In the genomic region with DNA sequence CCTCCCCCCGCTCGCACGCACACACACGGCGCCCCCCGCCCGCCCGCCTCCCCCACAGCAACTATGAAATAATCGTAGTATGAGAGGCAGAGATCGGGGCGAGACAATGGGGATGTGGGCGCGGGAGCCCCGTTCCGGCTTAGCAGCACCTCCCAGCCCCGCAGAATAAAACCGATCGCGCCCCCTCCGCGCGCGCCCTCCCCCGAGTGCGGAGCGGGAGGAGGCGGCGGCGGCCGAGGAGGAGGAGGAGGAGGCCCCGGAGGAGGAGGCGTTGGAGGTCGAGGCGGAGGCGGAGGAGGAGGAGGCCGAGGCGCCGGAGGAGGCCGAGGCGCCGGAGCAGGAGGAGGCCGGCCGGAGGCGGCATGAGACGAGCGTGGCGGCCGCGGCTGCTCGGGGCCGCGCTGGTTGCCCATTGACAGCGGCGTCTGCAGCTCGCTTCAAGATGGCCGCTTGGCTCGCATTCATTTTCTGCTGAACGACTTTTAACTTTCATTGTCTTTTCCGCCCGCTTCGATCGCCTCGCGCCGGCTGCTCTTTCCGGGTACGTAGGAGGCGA, we compare ENCODE assay signal across 7 cellular contexts. TPM values are rescaled to one million over a fixed set of nuclear protein-coding genes. Genes with fewer than 3 reads are reported as not detected.
A peak's percentile ranks its signal among the peaks of the same experiment; 100 is the strongest.
DNase-seq lines count a peak whose midpoint lies in the region; ATAC-seq and TF ChIP-seq lines count a peak whose summit lies in the region.

No MANE protein-coding gene starts in this region.

- peaks cover 12% of the 10 kb centered on the region for H3K79me1 ChIP-seq in trophoblast cell (ENCODE audit: low read length)

- H3K4me3 ChIP-seq in GM08714 (ENCODE audit: low read length) = peak overlapping the region; percentile 74
- H3K4me3 ChIP-seq in heart left ventricle = peak overlapping the region; percentile 49 to 97 (median 90)
- peak overlapping the region; percentile 85 for H3K4me3 ChIP-seq in trophoblast cell (ENCODE audit: low read depth, low read length)

- H3K36me3 ChIP-seq in heart left ventricle = peaks cover 0 to under 1% (median 0%) of the 10 kb centered on the region in 9 donors
- no peaks in the 10 kb centered on the region for H3K36me3 ChIP-seq in trophoblast cell (ENCODE audit: control insufficient read depth in 1 of 2, insufficient read depth in 2 of 2, low read length in 2 of 2)

- peak overlapping the region; percentile 98 for H3K14ac ChIP-seq in trophoblast cell (ENCODE audit: low read length)

- H3K9ac ChIP-seq in trophoblast cell (ENCODE audit: low read length) = peak overlapping the region; percentile 92

- peak overlapping the region; percentile 92 for H2BK12ac ChIP-seq in trophoblast cell (ENCODE audit: low read length)

- peak overlapping the region; percentile 98 for H4K8ac ChIP-seq in trophoblast cell (ENCODE audit: low read depth, low read length)

- H3K4ac ChIP-seq in trophoblast cell (ENCODE audit: low read depth, low read length) = peak overlapping the region; percentile 81

- H4K91ac ChIP-seq in trophoblast cell (ENCODE audit: low read depth, low read length) = peak overlapping the region; percentile 88

- no peak overlapping the region for H3K23ac ChIP-seq in trophoblast cell (ENCODE audit: low read length)

- peak overlapping the region; percentile 45 for H2BK5ac ChIP-seq in trophoblast cell (ENCODE audit: low read depth, low read length, poor library complexity)

- H3K27ac ChIP-seq in heart left ventricle (peak overlapping the region; percentile 85 to 98 (median 96)), trophoblast cell (ENCODE audit: low read depth, low read length) (peak overlapping the region; percentile 1)

- no peak for TF ChIP-seq CTCF in heart left ventricle (IDR thresholded peaks at IDR 0.05)

- H2BK120ac ChIP-seq in trophoblast cell (ENCODE audit: insufficient read depth, low read length, poor library complexity) = peak overlapping the region; percentile 97

- TF ChIP-seq POLR2A in heart left ventricle (IDR thresholded peaks at IDR 0.05) = peak in 1 of 2 donors; percentile 25

- H3K27me3 ChIP-seq in heart left ventricle = peaks cover 0 to 29% (median 0%) of the 10 kb centered on the region in 9 donors
- peaks cover 22% of the 10 kb centered on the region for H3K27me3 ChIP-seq in trophoblast cell (ENCODE audit: insufficient read depth, low read length)

- H2AK5ac ChIP-seq in trophoblast cell (ENCODE audit: low read length) = peak overlapping the region; percentile 22

- intact Hi-C loops in heart left ventricle (cut with DNase I) = loop anchor here in 8 of 10 donors (2.0 to 10.0 kb wide), 10 partner anchors 20 to 796 kb away; a partner anchor contains a TSS

- H3K4me2 ChIP-seq in trophoblast cell (ENCODE audit: low read length) = peak overlapping the region; percentile 89

- H3K4me1 ChIP-seq in heart left ventricle (peaks cover 0 to 68% (median 53%) of the 10 kb centered on the region in 12 donors), trophoblast cell (ENCODE audit: control insufficient read depth in 1 of 2, insufficient read depth in 2 of 2, low read length in 2 of 2) (peaks cover 3 to 7% of the 10 kb centered on the region in 2 experiments)

- H2AFZ ChIP-seq in trophoblast cell (ENCODE audit: insufficient read depth, low read length, poor library complexity) = peak overlapping the region; percentile 95

- WGBS in heart left ventricle, 4 donors = 0 to 1% (median 0%) methylated on average over 35 to 64 of the region's 68 CpGs
- no CpG with 5 or more reads among the region's 68 CpGs for WGBS in trophoblast cell (ENCODE audit: extremely low coverage, insufficient coverage, insufficient read length)

- ATAC-seq in HG03039 (IDR thresholded peaks at IDR 0.05; ENCODE audit: unreplicated experiment) (peak; percentile 21), SK-N-SH treated with all-trans-retinoic acid at 6 μM for 48 hours (peak; percentile 72), heart left ventricle (peak; percentile 21 to 50 (median 36))

- DNase-seq in amniotic stem cell (lab: John Stamatoyannopoulos, UW) = peak; percentile 12
- peak; percentile 67 to 84 (median 69) for DNase-seq in heart left ventricle
- peak; percentile 83 to 84 for DNase-seq in trophoblast cell
- DNase-seq in NCI-H187 (lab: John Stamatoyannopoulos, UW) = no peak

- H3K9me3 ChIP-seq in heart left ventricle = no peaks in the 10 kb centered on the region
- no peaks in the 10 kb centered on the region for H3K9me3 ChIP-seq in trophoblast cell (ENCODE audit: insufficient read depth, low read depth, low read length)

- peak overlapping the region; percentile 98 for H3K18ac ChIP-seq in trophoblast cell (ENCODE audit: low read length)

- H3K79me2 ChIP-seq in trophoblast cell (ENCODE audit: control insufficient read depth, insufficient read depth, low read length, poor library complexity) = peaks cover 7% of the 10 kb centered on the region

- H4K12ac ChIP-seq in trophoblast cell (ENCODE audit: low read depth, low read length) = peak overlapping the region; percentile 85

TF ChIP-seq in SK-N-SH treated with all-trans-retinoic acid at 6 μM for 48 hours, 23 proteins besides CTCF, POLR2A, EP300 and RAD21:
- TF ChIP-seq, protein P1, sequence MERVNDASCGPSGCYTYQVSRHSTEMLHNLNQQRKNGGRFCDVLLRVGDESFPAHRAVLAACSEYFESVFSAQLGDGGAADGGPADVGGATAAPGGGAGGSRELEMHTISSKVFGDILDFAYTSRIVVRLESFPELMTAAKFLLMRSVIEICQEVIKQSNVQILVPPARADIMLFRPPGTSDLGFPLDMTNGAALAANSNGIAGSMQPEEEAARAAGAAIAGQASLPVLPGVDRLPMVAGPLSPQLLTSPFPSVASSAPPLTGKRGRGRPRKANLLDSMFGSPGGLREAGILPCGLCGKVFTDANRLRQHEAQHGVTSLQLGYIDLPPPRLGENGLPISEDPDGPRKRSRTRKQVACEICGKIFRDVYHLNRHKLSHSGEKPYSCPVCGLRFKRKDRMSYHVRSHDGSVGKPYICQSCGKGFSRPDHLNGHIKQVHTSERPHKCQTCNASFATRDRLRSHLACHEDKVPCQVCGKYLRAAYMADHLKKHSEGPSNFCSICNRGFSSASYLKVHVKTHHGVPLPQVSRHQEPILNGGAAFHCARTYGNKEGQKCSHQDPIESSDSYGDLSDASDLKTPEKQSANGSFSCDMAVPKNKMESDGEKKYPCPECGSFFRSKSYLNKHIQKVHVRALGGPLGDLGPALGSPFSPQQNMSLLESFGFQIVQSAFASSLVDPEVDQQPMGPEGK (CRISPR knock-in tag; IDR thresholded peaks at IDR 0.05; ENCODE audit: borderline replicate concordance) = 0 out of 2 replicates have a peak, but pooled peaks have one; percentile 36
- TF ChIP-seq, protein P2, sequence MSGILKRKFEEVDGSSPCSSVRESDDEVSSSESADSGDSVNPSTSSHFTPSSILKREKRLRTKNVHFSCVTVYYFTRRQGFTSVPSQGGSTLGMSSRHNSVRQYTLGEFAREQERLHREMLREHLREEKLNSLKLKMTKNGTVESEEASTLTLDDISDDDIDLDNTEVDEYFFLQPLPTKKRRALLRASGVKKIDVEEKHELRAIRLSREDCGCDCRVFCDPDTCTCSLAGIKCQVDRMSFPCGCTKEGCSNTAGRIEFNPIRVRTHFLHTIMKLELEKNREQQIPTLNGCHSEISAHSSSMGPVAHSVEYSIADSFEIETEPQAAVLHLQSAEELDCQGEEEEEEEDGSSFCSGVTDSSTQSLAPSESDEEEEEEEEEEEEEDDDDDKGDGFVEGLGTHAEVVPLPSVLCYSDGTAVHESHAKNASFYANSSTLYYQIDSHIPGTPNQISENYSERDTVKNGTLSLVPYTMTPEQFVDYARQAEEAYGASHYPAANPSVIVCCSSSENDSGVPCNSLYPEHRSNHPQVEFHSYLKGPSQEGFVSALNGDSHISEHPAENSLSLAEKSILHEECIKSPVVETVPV (CRISPR knock-in tag; IDR thresholded peaks at IDR 0.05) = no peak
- TF ChIP-seq ARNTL (CRISPR knock-in tag; IDR thresholded peaks at IDR 0.05; ENCODE audit: borderline replicate concordance, low read depth) (no peak), TOX (CRISPR knock-in tag; IDR thresholded peaks at IDR 0.05; ENCODE audit: borderline replicate concordance) (no peak), SNAI2 (CRISPR knock-in tag; IDR thresholded peaks at IDR 0.05) (no peak), ZNF70 (CRISPR knock-in tag; IDR thresholded peaks at IDR 0.05) (peak; percentile 58; the same call in 1 of the 2 replicates)
TF ChIP-seq in SK-N-SH treated with all-trans-retinoic acid at 6 μM for 48 hours: peak in this region for 2.

RNA-seq across cellular contexts. Expression of a gene that starts 0.3 kb away (rescaled TPM):
- 10 to 100 TPM; 27.2 to 48.5 (median 31.1) TPM for total RNA-seq in heart left ventricle
- polyA plus RNA-seq in heart left ventricle = 10 to 100 TPM; 10.6 to 35.4 TPM
- 10.1 and 10.3 TPM in 2 replicates for polyA plus RNA-seq in trophoblast cell (2013)

RNA-seq across cellular contexts. Expression of a gene that starts 5.0 kb away (rescaled TPM):
- total RNA-seq in heart left ventricle = 10 to 100 TPM; 44.4 to 88.3 (median 74.1) TPM
- polyA plus RNA-seq in heart left ventricle = 10 to 100 TPM; 64.4 to 88.5 TPM
- polyA plus RNA-seq in trophoblast cell (2013) = 22.3 and 23.4 TPM in 2 replicates

RNA-seq across cellular contexts. Expression of a gene that starts 24.1 kb away (rescaled TPM):
- under 1 TPM in 1 of 9 donors, not detected in 8; 0.42 TPM for total RNA-seq in heart left ventricle
- polyA plus RNA-seq in heart left ventricle = not detected
- not detected in 2 replicates for polyA plus RNA-seq in trophoblast cell (2013)

Comparison
In these comparisons a context has a peak if more than half of its experiments do, and no peak if none do; other contexts are left out.
1. ATAC-seq: peak in every context shown above with its lines; median percentile 72 in SK-N-SH treated with all-trans-retinoic acid at 6 μM for 48 hours; 36 in heart left ventricle; 21 in HG03039.
2. DNase-seq: peak in amniotic stem cell (single experiment), heart left ventricle (5 of 5) and trophoblast cell (2 of 2); none in NCI-H187 (0 of 2).
3. Peak in every context shown above with its lines, with median percentiles within 50 percentile points of each other: H3K4me3 ChIP-seq.